ENCODE assay signal across 11 cellular contexts in the genomic region with DNA sequence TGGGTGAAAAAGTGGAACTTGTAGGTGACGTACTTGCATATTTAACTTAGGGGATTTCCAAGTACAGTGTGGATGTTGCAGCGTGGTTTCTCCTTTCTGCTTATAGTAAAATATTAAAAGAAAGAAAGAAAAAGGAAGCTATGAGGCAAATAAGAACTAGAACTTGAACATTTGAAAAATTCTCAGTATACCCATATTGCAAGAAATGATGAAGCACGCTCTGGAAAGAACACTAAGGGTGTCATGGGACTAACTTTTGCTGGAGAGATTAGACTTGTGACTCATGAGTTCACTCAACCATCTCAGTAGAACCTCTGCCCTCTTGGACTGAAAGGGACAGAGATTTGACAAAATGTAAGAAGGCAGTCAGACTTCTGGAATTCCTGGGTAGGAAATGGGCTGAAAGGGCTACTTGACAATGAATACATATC.
DNase-seq lines count a peak whose midpoint lies in the region; ATAC-seq and TF ChIP-seq lines count a peak whose summit lies in the region.
"Had no signal": no experiment of that assay in that cellular context is flagged by ENCODE, and none has a peak within 500 bp of the region (broad histone marks: within the 10 kb centered on the region; RNA-seq: fewer than 3 reads in every experiment).

No MANE protein-coding gene starts in this region.

- DNase-seq in fibroblast of pulmonary artery (ENCODE audit: low read depth) (peak; percentile 64), C1 segment of cervical spinal cord (lab: John Stamatoyannopoulos, UW) (no peak), NCI-H510A (lab: John Stamatoyannopoulos, UW) (no peak), NCI-H82 (lab: John Stamatoyannopoulos, UW) (no peak)
- DNase-seq in activated CD4-positive, alpha-beta T cell treated with anti-CD3 and anti-CD28 coated beads for 1 hour: no peak
- DNase-seq: DMS53, KBM-7 had no signal

- no peak overlapping the region for H3K4me3 ChIP-seq in fibroblast of pulmonary artery (replicated peaks; ENCODE audit: low read depth, low read length)
- H3K4me3 ChIP-seq: SJSA1 had no signal

- ATAC-seq in GM18502 (IDR thresholded peaks at IDR 0.05; ENCODE audit: poor library complexity, unreplicated experiment) (peak; percentile 85), GM21717 (IDR thresholded peaks at IDR 0.05; ENCODE audit: unreplicated experiment) (peak; percentile 89), HG03442 (IDR thresholded peaks at IDR 0.05; ENCODE audit: unreplicated experiment) (peak; percentile 89)

- no peak for TF ChIP-seq CTCF in fibroblast of pulmonary artery (IDR thresholded peaks at IDR 0.05; ENCODE audit: low read length, missing control alignments)
